ENCODE assay signal across 11 cellular contexts in the genomic region with DNA sequence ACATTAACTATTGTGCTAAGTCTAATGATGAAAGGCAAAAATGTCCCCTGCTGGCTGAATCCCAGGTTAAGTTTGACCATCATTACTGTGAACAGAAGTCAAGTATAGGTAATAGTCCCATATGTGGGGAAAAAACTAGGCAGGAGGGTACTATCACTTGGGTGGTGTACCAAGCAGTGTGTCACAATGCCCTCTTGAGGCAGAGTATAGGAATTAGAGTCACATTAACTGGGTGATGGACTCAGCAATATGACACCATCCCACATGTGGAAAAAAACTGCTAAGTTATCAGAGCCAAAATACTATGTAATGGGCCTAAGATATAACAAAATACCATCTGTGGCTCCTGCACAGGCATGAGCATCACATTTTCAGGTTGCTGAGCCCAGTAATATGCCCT.
DNase-seq lines count a peak whose midpoint lies in the region; ATAC-seq and TF ChIP-seq lines count a peak whose summit lies in the region.
"Had no signal": no experiment of that assay in that cellular context is flagged by ENCODE, and none has a peak within 500 bp of the region (broad histone marks: within the 10 kb centered on the region; RNA-seq: fewer than 3 reads in every experiment).

No MANE protein-coding gene starts in this region.

- no peak overlapping the region for H2BK120ac ChIP-seq in mesendoderm (ENCODE audit: low read depth, low read length)

- no peak overlapping the region for H3K4me3 Mint-ChIP-seq in HFFc6
- H3K4me3 Mint-ChIP-seq: effector memory CD8-positive, alpha-beta T cell had no signal

- no peaks in the 10 kb centered on the region for H3K4me1 Mint-ChIP-seq in HFFc6 (ENCODE audit: low read depth)

- H3K27ac Mint-ChIP-seq in HFFc6, result no peak overlapping the region
- H3K27ac Mint-ChIP-seq: effector memory CD8-positive, alpha-beta T cell had no signal

- no peak overlapping the region for H3K4ac ChIP-seq in mesendoderm (ENCODE audit: low read depth, low read length)

- H3K4me2 ChIP-seq in mesendoderm (ENCODE audit: low read length), result no peak overlapping the region

- peak; percentile 68 for TF ChIP-seq CTCF in HFFc6 (IDR thresholded peaks at IDR 0.05)
- peak; percentile 70 for TF ChIP-seq CTCF in VCaP (conservative IDR thresholded peaks at IDR 0.05)

- no peak overlapping the region for H2AK5ac ChIP-seq in mesendoderm (ENCODE audit: low read length)

- H3K56ac ChIP-seq in mesendoderm (ENCODE audit: low read length), result no peak overlapping the region

- H3K36me3 Mint-ChIP-seq in HFFc6 (ENCODE audit: low read depth), result no peaks in the 10 kb centered on the region

- H4K8ac ChIP-seq in mesendoderm (ENCODE audit: low read depth, low read length), result no peak overlapping the region

- no peaks in the 10 kb centered on the region for H3K79me2 ChIP-seq in mesendoderm (ENCODE audit: control insufficient read depth, insufficient read depth, low read length)

- no peaks in the 10 kb centered on the region for H3K27me3 Mint-ChIP-seq in HFFc6 (ENCODE audit: insufficient read depth)
- H3K27me3 Mint-ChIP-seq: effector memory CD8-positive, alpha-beta T cell had no signal

- no peak overlapping the region for H2BK5ac ChIP-seq in mesendoderm (ENCODE audit: low read length)

- H2BK15ac ChIP-seq in mesendoderm (replicated peaks; ENCODE audit: low read depth), result no peak overlapping the region

- no peaks in the 10 kb centered on the region for H3K36me3 ChIP-seq in mesendoderm (ENCODE audit: control insufficient read depth, insufficient read depth, low read length)

- H4K5ac ChIP-seq in mesendoderm (ENCODE audit: low read length), result no peak overlapping the region

- H3K27ac ChIP-seq in VCaP, result no peak overlapping the region
- no peak overlapping the region for H3K27ac ChIP-seq in mesendoderm (ENCODE audit: low read depth, low read length)
- H3K27ac ChIP-seq in substantia nigra (ENCODE audit: low read depth, low read length, poor library complexity, severe bottlenecking), result no peak overlapping the region

- H3K79me1 ChIP-seq in mesendoderm (ENCODE audit: low read length), result no peaks in the 10 kb centered on the region

- no peak overlapping the region for H3K18ac ChIP-seq in mesendoderm (ENCODE audit: low read length)

- H3K4me3 ChIP-seq in mesendoderm (ENCODE audit: low read length), result no peak overlapping the region

- peak; percentile 66 for DNase-seq in EH (ENCODE audit: low read depth)
- peak; percentile 22 for DNase-seq in HFFc6
- DNase-seq in mesendoderm, result peak; percentile 27
- DNase-seq in substantia nigra (lab: John Stamatoyannopoulos, UW), result no peak
- no peak for DNase-seq in islet precursor cell
- DNase-seq: activated naive CD4-positive, alpha-beta T cell treated with anti-CD3 and anti-CD28 coated beads, Interleukin-2, amount 50 U/mL, for 16 hours; effector memory CD8-positive, alpha-beta T cell; Kasumi-1; posterior cingulate gyrus had no signal

- no peak overlapping the region for H3K23ac ChIP-seq in mesendoderm (ENCODE audit: low read length)

- H3K9ac ChIP-seq in mesendoderm (ENCODE audit: low read length), result no peak overlapping the region

- no peaks in the 10 kb centered on the region for H3K4me1 ChIP-seq in mesendoderm (ENCODE audit: control insufficient read depth, low read depth, low read length)

- H3K9me3 Mint-ChIP-seq in HFFc6, result no peaks in the 10 kb centered on the region
- H3K9me3 Mint-ChIP-seq: effector memory CD8-positive, alpha-beta T cell had no signal

- no peak for ATAC-seq in GM18873 (IDR thresholded peaks at IDR 0.05; ENCODE audit: low FRiP score, unreplicated experiment)
- ATAC-seq: effector memory CD8-positive, alpha-beta T cell had no signal

- H3K27me3 ChIP-seq in mesendoderm (ENCODE audit: insufficient read depth, low read length, poor library complexity), result no peaks in the 10 kb centered on the region

Comparison
In these comparisons a context has a peak if more than half of its experiments do, and no peak if none do; other contexts are left out.
1. DNase-seq: peak in EH (single experiment), HFFc6 (single experiment) and mesendoderm (single experiment); none in substantia nigra (0 of 49) and islet precursor cell (single experiment).